In the genomic region with DNA sequence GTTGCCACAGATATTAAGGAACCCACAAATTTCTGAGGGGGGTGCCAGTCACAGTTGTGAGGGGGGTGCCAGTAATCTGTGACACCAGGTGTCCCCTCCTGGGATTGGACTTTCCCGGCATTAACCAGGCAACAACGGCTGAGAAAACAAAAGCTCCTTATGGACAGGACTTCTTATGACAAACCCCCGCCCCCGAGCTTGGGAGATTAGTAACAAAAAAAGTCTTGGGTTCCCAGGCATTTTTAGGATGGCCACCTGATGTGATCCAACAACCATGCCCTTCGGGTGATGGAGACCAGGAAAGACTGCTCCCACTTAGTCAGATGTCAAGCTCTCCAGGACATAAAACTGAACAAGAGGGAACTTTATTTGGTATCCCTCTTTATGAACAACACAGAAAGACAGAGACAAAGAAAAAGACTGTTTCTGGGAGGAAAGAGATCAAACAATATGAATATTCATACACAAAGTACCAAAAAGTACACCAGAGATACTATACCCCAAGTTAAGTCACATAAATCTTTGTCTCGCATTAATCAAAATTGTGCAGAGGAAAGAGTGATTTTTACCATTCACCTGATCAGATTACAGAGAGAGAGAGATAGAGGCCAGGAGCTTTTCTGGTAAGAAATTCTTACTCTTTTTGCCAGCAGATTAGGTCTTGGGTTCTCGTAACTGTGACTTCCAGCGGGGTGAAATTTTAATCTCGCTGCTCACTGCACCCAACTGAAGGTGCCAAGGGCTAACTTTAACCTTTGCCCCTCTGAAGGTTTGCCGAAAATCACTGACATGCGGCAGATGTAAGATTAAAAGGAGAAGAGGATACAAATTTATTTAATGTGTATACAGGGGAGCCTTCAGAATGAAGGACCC, we compare ENCODE assay signal across 28 cellular contexts.
DNase-seq lines count a peak whose midpoint lies in the region; ATAC-seq and TF ChIP-seq lines count a peak whose summit lies in the region.
"Had no signal": no experiment of that assay in that cellular context is flagged by ENCODE, and none has a peak within 500 bp of the region (broad histone marks: within the 10 kb centered on the region; RNA-seq: fewer than 3 reads in every experiment).

No MANE protein-coding gene starts in this region.

- H3K9me3 ChIP-seq in HEK293 (ENCODE audit: control insufficient read depth, insufficient read depth, low read depth, low read length) (no peaks in the 10 kb centered on the region), iPS-20b (ENCODE audit: insufficient read depth, low read depth, low read length) (no peaks in the 10 kb centered on the region)
- H3K9me3 ChIP-seq: body of pancreas, Caco-2, mucosa of descending colon, right atrium auricular region, upper lobe of right lung had no signal

- in situ Hi-C loops in SK-MEL-5 (cut with HindIII; ENCODE audit: low pct_unique_long_range_greater_than_20kb, low sequenced_read_pairs), result no loop called here

- no peaks in the 10 kb centered on the region for H3K36me3 ChIP-seq in HEK293 (ENCODE audit: control insufficient read depth in 2 of 2, insufficient read depth in 1 of 2, low read length in 2 of 2)
- no peaks in the 10 kb centered on the region for H3K36me3 ChIP-seq in iPS-20b (ENCODE audit: insufficient read depth, low read depth, low read length)
- H3K36me3 ChIP-seq: right atrium auricular region, upper lobe of right lung had no signal

- peaks cover 5% of the 10 kb centered on the region for H3K36me3 Mint-ChIP-seq in stimulated activated memory B cell treated with anti-CD40 and anti-IgM and Interleukin-4, amounts not matched to agents 10 μg/mL and 1 μg/mL and 100 μg/mL, for 72 hours

- H3K27me3 ChIP-seq in iPS-20b (ENCODE audit: insufficient read depth, low read length), result no peaks in the 10 kb centered on the region
- H3K27me3 ChIP-seq: body of pancreas, right atrium auricular region, upper lobe of right lung had no signal

- H3K4me1 Mint-ChIP-seq in stimulated activated memory B cell treated with anti-CD40 and anti-IgM and Interleukin-4, amounts not matched to agents 10 μg/mL and 1 μg/mL and 100 μg/mL, for 72 hours, result peaks cover 47% of the 10 kb centered on the region
- H3K4me1 Mint-ChIP-seq: activated CD4-positive, alpha-beta T cell treated with anti-CD3 and anti-CD28 coated beads, Interleukin-2, amount 10 ng/mL, durations not matched to agents 7 days and 5 days had no signal

- H3K27me3 Mint-ChIP-seq in stimulated activated memory B cell treated with anti-CD40 and anti-IgM and Interleukin-4, amounts not matched to agents 10 μg/mL and 1 μg/mL and 100 μg/mL, for 72 hours, result no peaks in the 10 kb centered on the region

- POLR2A ChIA-PET in HEK293 (lab: Yijun Ruan, JAX), result no interaction called here

- H3K27ac Mint-ChIP-seq in stimulated activated memory B cell treated with anti-CD40 and anti-IgM and Interleukin-4, amounts not matched to agents 10 μg/mL and 1 μg/mL and 100 μg/mL, for 72 hours, result peak overlapping the region; percentile 81
- H3K27ac Mint-ChIP-seq: activated CD4-positive, alpha-beta T cell treated with anti-CD3 and anti-CD28 coated beads, Interleukin-2, amount 10 ng/mL, durations not matched to agents 7 days and 5 days; activated T-cell treated with anti-CD3 and anti-CD28 coated beads, Interleukin-2, amount 50 U/mL, for 72 hours; nephron; T-helper 2 cell treated with Interferon-gamma antibody and Interleukin-4, amounts not matched to agents 5 μg/mL and 100 μg/mL, for 36 hours had no signal

- no peak overlapping the region for H3K4me3 Mint-ChIP-seq in stimulated activated memory B cell treated with anti-CD40 and anti-IgM and Interleukin-4, amounts not matched to agents 10 μg/mL and 1 μg/mL and 100 μg/mL, for 72 hours
- H3K4me3 Mint-ChIP-seq: activated CD4-positive, alpha-beta T cell treated with anti-CD3 and anti-CD28 coated beads, Interleukin-2, amount 10 ng/mL, durations not matched to agents 7 days and 5 days; activated T-cell treated with anti-CD3 and anti-CD28 coated beads, Interleukin-2, amount 50 U/mL, for 72 hours; nephron; T-helper 2 cell treated with Interferon-gamma antibody and Interleukin-4, amounts not matched to agents 5 μg/mL and 100 μg/mL, for 36 hours had no signal

- TF ChIP-seq CTCF in HEK293 (tag by site-specific recombination; IDR thresholded peaks at IDR 0.05), result no peak

- CTCF ChIA-PET in HEK293 (lab: Yijun Ruan, JAX), result no interaction called here

- ATAC-seq in stimulated activated memory B cell treated with anti-CD40 and anti-IgM and Interleukin-4, amounts not matched to agents 10 μg/mL and 1 μg/mL and 100 μg/mL, for 72 hours, result no peak
- no peak for ATAC-seq in GM18520 (IDR thresholded peaks at IDR 0.05; ENCODE audit: unreplicated experiment)
- ATAC-seq: activated T-cell treated with anti-CD3 and anti-CD28 coated beads, Interleukin-2, amount 50 U/mL, for 72 hours; body of pancreas; mucosa of descending colon; PC-3; upper lobe of right lung had no signal

- H3K9me3 Mint-ChIP-seq in stimulated activated memory B cell treated with anti-CD40 and anti-IgM and Interleukin-4, amounts not matched to agents 10 μg/mL and 1 μg/mL and 100 μg/mL, for 72 hours, result no peaks in the 10 kb centered on the region
- H3K9me3 Mint-ChIP-seq: activated CD4-positive, alpha-beta T cell treated with anti-CD3 and anti-CD28 coated beads, Interleukin-2, amount 10 ng/mL, durations not matched to agents 7 days and 5 days; nephron; T-helper 2 cell treated with Interferon-gamma antibody and Interleukin-4, amounts not matched to agents 5 μg/mL and 100 μg/mL, for 36 hours had no signal

- no peak overlapping the region for H3K27ac ChIP-seq in HEK293 (ENCODE audit: extremely low read depth, low read depth, low read length)
- no peak overlapping the region for H3K27ac ChIP-seq in iPS-20b (ENCODE audit: low read length)
- H3K27ac ChIP-seq: body of pancreas, C4-2B, parathyroid adenoma, right atrium auricular region, upper lobe of right lung, VCaP had no signal

- no peaks in the 10 kb centered on the region; the same call in 1 of the 2 replicates for H3K4me1 ChIP-seq in HEK293 (ENCODE audit: control insufficient read depth, insufficient read depth, low read length)
- H3K4me1 ChIP-seq in iPS-20b (ENCODE audit: insufficient read depth, low read length), result peaks cover 31% of the 10 kb centered on the region
- H3K4me1 ChIP-seq: body of pancreas, Caco-2, parathyroid adenoma, right atrium auricular region, upper lobe of right lung had no signal

- DNase-seq in SK-MEL-5 (ENCODE audit: low read depth, low spot score), result peak; percentile 71
- no peak for DNase-seq in NCI-H748 (lab: John Stamatoyannopoulos, UW; ENCODE audit: unreplicated experiment)
- no peak for DNase-seq in NCI-H1105 (lab: John Stamatoyannopoulos, UW)
- DNase-seq: activated CD4-positive, alpha-beta T cell treated with anti-CD3 and anti-CD28 coated beads, Interleukin-2, amount 10 ng/mL, durations not matched to agents 7 days and 5 days; activated naive CD4-positive, alpha-beta T cell; activated T-cell treated with anti-CD3 and anti-CD28 coated beads, Interleukin-2, amount 50 U/mL, for 72 hours; body of pancreas; Caco-2; DND-41; KG1; MM.1S; mucosa of descending colon; NCI-H1417 treated with DMSO at 0.1 percent for 48 hours; NCI-H2081 treated with DMSO at 0.1 percent for 48 hours; NCI-H345; PC-3; stimulated activated CD4-positive, alpha-beta T cell treated with anti-CD3 and anti-CD28 coated beads, Interleukin-2, amount 100 ng/mL, for 48 hours; upper lobe of right lung had no signal

- H3K4me3 ChIP-seq in HEK293 (ENCODE audit: low read depth, low read length) (no peak overlapping the region), iPS-20b (ENCODE audit: low read length) (no peak overlapping the region)
- H3K4me3 ChIP-seq: body of pancreas, mucosa of descending colon, right atrium auricular region, upper lobe of right lung had no signal

- H3K9ac ChIP-seq in iPS-20b (ENCODE audit: low read depth, low read length), result peak overlapping the region; percentile 38; the same call in 1 of the 2 replicates
- H3K9ac ChIP-seq: parathyroid adenoma had no signal

TF ChIP-seq in HEK293, 187 proteins besides CTCF, POLR2A, EP300 and RAD21:
- no peak for TF ChIP-seq ZNF114 (tag by site-specific recombination; IDR thresholded peaks at IDR 0.05)
- TF ChIP-seq, protein P1, sequence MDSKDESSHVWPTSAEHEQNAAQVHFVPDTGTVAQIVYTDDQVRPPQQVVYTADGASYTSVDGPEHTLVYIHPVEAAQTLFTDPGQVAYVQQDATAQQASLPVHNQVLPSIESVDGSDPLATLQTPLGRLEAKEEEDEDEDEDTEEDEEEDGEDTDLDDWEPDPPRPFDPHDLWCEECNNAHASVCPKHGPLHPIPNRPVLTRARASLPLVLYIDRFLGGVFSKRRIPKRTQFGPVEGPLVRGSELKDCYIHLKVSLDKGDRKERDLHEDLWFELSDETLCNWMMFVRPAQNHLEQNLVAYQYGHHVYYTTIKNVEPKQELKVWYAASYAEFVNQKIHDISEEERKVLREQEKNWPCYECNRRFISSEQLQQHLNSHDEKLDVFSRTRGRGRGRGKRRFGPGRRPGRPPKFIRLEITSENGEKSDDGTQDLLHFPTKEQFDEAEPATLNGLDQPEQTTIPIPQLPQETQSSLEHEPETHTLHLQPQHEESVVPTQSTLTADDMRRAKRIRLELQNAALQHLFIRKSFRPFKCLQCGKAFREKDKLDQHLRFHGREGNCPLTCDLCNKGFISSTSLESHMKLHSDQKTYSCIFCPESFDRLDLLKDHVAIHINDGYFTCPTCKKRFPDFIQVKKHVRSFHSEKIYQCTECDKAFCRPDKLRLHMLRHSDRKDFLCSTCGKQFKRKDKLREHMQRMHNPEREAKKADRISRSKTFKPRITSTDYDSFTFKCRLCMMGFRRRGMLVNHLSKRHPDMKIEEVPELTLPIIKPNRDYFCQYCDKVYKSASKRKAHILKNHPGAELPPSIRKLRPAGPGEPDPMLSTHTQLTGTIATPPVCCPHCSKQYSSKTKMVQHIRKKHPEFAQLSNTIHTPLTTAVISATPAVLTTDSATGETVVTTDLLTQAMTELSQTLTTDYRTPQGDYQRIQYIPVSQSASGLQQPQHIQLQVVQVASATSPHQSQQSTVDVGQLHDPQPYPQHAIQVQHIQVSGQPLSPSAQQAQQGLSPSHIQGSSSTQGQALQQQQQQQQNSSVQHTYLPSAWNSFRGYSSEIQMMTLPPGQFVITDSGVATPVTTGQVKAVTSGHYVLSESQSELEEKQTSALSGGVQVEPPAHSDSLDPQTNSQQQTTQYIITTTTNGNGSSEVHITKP (tag by site-specific recombination; IDR thresholded peaks at IDR 0.05), result peak; percentile 52; the same call in 1 of the 2 replicates
TF ChIP-seq in HEK293: peak in this region for 1.
